In genomic region chr4:75344915-75345314, GRCh38 we compare ENCODE assay signal across 21 cellular contexts.
DNase-seq lines count a peak whose midpoint lies in the region; ATAC-seq and TF ChIP-seq lines count a peak whose summit lies in the region.
"Had no signal": no experiment of that assay in that cellular context is flagged by ENCODE, and none has a peak within 500 bp of the region (broad histone marks: within the 10 kb centered on the region; RNA-seq: fewer than 3 reads in every experiment).

No MANE protein-coding gene starts in this region.

- peaks cover 16% of the 10 kb centered on the region for H3F3A ChIP-seq in SK-N-SH (replicated peaks; ENCODE audit: insufficient read depth)

- ATAC-seq in SK-N-SH treated with all-trans-retinoic acid at 6 μM for 48 hours (no peak; the same call in 2 of the 3 replicates), thoracic aorta (ENCODE audit: insufficient number of reproducible peaks, low FRiP score, low read depth) (no peak)
- ATAC-seq: activated T-cell treated with anti-CD3 and anti-CD28 coated beads, Interleukin-2, amount 50 U/mL, for 72 hours; effector memory CD8-positive, alpha-beta T cell; left colon; naive thymus-derived CD4-positive, alpha-beta T cell; stimulated activated naive CD8-positive, alpha-beta T cell treated with anti-CD3 and anti-CD28 coated beads, Interleukin-15, Interleukin-2, amounts not matched to agents 100 U/mL and 50 U/mL, for 24 hours had no signal

- H3K4me3 Mint-ChIP-seq in progenitor cell of endocrine pancreas (ENCODE audit: low read depth): no peak overlapping the region
- H3K4me3 Mint-ChIP-seq: activated CD4-positive, alpha-beta T cell treated with anti-CD3 and anti-CD28 coated beads, Interleukin-2, amount 10 ng/mL, durations not matched to agents 7 days and 5 days; activated T-cell treated with anti-CD3 and anti-CD28 coated beads, Interleukin-2, amount 50 U/mL, for 72 hours; effector memory CD8-positive, alpha-beta T cell; naive thymus-derived CD4-positive, alpha-beta T cell had no signal

- no peaks in the 10 kb centered on the region for H3K4me1 Mint-ChIP-seq in progenitor cell of endocrine pancreas (ENCODE audit: low read depth)
- H3K4me1 Mint-ChIP-seq: activated CD4-positive, alpha-beta T cell treated with anti-CD3 and anti-CD28 coated beads, Interleukin-2, amount 10 ng/mL, durations not matched to agents 7 days and 5 days; naive thymus-derived CD4-positive, alpha-beta T cell had no signal

- no peak overlapping the region for H3K4me3 ChIP-seq in SK-N-SH (ENCODE audit: low read depth in 2 of 2, low read length in 1 of 2)
- H3K4me3 ChIP-seq in SJSA1: no peak overlapping the region
- no peak overlapping the region for H3K4me3 ChIP-seq in fibroblast of pulmonary artery (replicated peaks; ENCODE audit: low read depth, low read length)
- peak overlapping the region; percentile 18 for H3K4me3 ChIP-seq in thoracic aorta

- no peak for TF ChIP-seq RAD21 in SK-N-SH (IDR thresholded peaks at IDR 0.05; ENCODE audit: low read length)

- peak overlapping the region; percentile 52; the same call in 1 of the 2 replicates for H3K4me2 ChIP-seq in SK-N-SH

- H2AFZ ChIP-seq in SK-N-SH (ENCODE audit: low read depth): no peak overlapping the region

- H3K79me2 ChIP-seq in SK-N-SH (ENCODE audit: insufficient read depth): no peaks in the 10 kb centered on the region

- H3K36me3 ChIP-seq in SK-N-SH (replicated peaks in 1 of 2; ENCODE audit: control insufficient read depth in 1 of 2, insufficient read depth in 2 of 2, low read length in 1 of 2) (no peaks in the 10 kb centered on the region), SJSA1 (no peaks in the 10 kb centered on the region), thoracic aorta (no peaks in the 10 kb centered on the region)

- H3K9me2 ChIP-seq in SK-N-SH: 0 out of 2 replicates have a peak, but pooled peaks cover 6% of the 10 kb centered on the region

- H3K9me3 ChIP-seq in SK-N-SH: no peaks in the 10 kb centered on the region
- H3K9me3 ChIP-seq in SJSA1 (replicated peaks): no peaks in the 10 kb centered on the region
- no peaks in the 10 kb centered on the region for H3K9me3 ChIP-seq in thoracic aorta

- no peaks in the 10 kb centered on the region for H3K9me3 Mint-ChIP-seq in progenitor cell of endocrine pancreas (ENCODE audit: low read depth)
- H3K9me3 Mint-ChIP-seq: activated CD4-positive, alpha-beta T cell treated with anti-CD3 and anti-CD28 coated beads, Interleukin-2, amount 10 ng/mL, durations not matched to agents 7 days and 5 days; effector memory CD8-positive, alpha-beta T cell had no signal

- H3K27me3 ChIP-seq in SK-N-SH (ENCODE audit: insufficient read depth): no peaks in the 10 kb centered on the region
- H3K27me3 ChIP-seq in SJSA1 (replicated peaks): no peaks in the 10 kb centered on the region
- no peaks in the 10 kb centered on the region for H3K27me3 ChIP-seq in thoracic aorta (replicated peaks; ENCODE audit: insufficient read depth)

- TF ChIP-seq EP300 in SK-N-SH (IDR thresholded peaks at IDR 0.05; ENCODE audit: borderline replicate concordance in 1 of 2, low read depth in 1 of 2, low read length in 1 of 2): no peak

- no peak overlapping the region for H3K27ac Mint-ChIP-seq in progenitor cell of endocrine pancreas
- H3K27ac Mint-ChIP-seq: activated CD4-positive, alpha-beta T cell treated with anti-CD3 and anti-CD28 coated beads, Interleukin-2, amount 10 ng/mL, durations not matched to agents 7 days and 5 days; activated T-cell treated with anti-CD3 and anti-CD28 coated beads, Interleukin-2, amount 50 U/mL, for 72 hours; effector memory CD8-positive, alpha-beta T cell; naive thymus-derived CD4-positive, alpha-beta T cell had no signal

- POLR2A ChIA-PET in SK-N-SH (lab: Yijun Ruan, JAX): no interaction called here

- no peaks in the 10 kb centered on the region; the same call in 1 of the 2 replicates for H4K20me1 ChIP-seq in SK-N-SH (ENCODE audit: insufficient read depth)

- peak overlapping the region in 1 of 2 experiments; percentile 45; a peak in 1 of 4 replicates for H3K27ac ChIP-seq in SK-N-SH (ENCODE audit: low read depth in 2 of 2, low read length in 1 of 2)
- peak overlapping the region; percentile 60 for H3K27ac ChIP-seq in SJSA1
- peak overlapping the region; percentile 3 to 54 for H3K27ac ChIP-seq in thoracic aorta
- H3K27ac ChIP-seq: 22Rv1 had no signal

- H3K9ac ChIP-seq in SK-N-SH: no peak overlapping the region; the same call in 1 of the 2 replicates

- H3K4me1 ChIP-seq in SK-N-SH (ENCODE audit: control insufficient read depth in 1 of 2, insufficient read depth in 2 of 2, low read depth in 1 of 2, low read length in 1 of 2): peaks cover 0 to 6% of the 10 kb centered on the region in 2 experiments; a peak in 1 of 4 replicates
- H3K4me1 ChIP-seq in SJSA1 (replicated peaks): peaks cover 46% of the 10 kb centered on the region
- H3K4me1 ChIP-seq in thoracic aorta (ENCODE audit: control insufficient read depth in 1 of 2, low read depth in 2 of 2): peaks cover 13 to 32% of the 10 kb centered on the region in 2 donors

- TF ChIP-seq CTCF in SK-N-SH (IDR thresholded peaks at IDR 0.05) (no peak), fibroblast of pulmonary artery (IDR thresholded peaks at IDR 0.05; ENCODE audit: low read length, missing control alignments) (no peak), thoracic aorta (IDR thresholded peaks at IDR 0.05) (no peak), progenitor cell of endocrine pancreas (IDR thresholded peaks at IDR 0.05; ENCODE audit: unreplicated experiment) (no peak)

- H3K36me3 Mint-ChIP-seq in progenitor cell of endocrine pancreas (ENCODE audit: insufficient read depth): no peaks in the 10 kb centered on the region
- H3K36me3 Mint-ChIP-seq: naive thymus-derived CD4-positive, alpha-beta T cell had no signal

- DNase-seq in SK-N-SH (no peak), SJSA1 (ENCODE audit: low read depth in 1 of 2, low spot score in 2 of 2) (peak in 1 of 2 experiments; percentile 78), fibroblast of pulmonary artery (ENCODE audit: low read depth) (peak; percentile 80), thoracic aorta (ENCODE audit: low spot score) (no peak), NCI-H524 treated with DMSO at 0.1 percent for 48 hours (lab: John Stamatoyannopoulos, UW) (no peak), progenitor cell of endocrine pancreas (ENCODE audit: low spot score, unreplicated experiment) (no peak), NCI-H2171 (lab: John Stamatoyannopoulos, UW) (no peak)
- DNase-seq: activated CD4-positive, alpha-beta T cell treated with anti-CD3 and anti-CD28 coated beads, Interleukin-2, amount 10 ng/mL, durations not matched to agents 7 days and 5 days; activated T-cell treated with anti-CD3 and anti-CD28 coated beads, Interleukin-2, amount 50 U/mL, for 72 hours; COR-L47; effector memory CD8-positive, alpha-beta T cell; KBM-7; left colon; naive thymus-derived CD4-positive, alpha-beta T cell; NCI-H1436; NCI-H526; retina; stimulated activated naive CD8-positive, alpha-beta T cell treated with anti-CD3 and anti-CD28 coated beads, Interleukin-15, Interleukin-2, amounts not matched to agents 100 U/mL and 50 U/mL, for 24 hours; T1000 had no signal

- under 1% methylated on average over 5 of the region's 5 CpGs for WGBS in SK-N-SH (ENCODE audit: low lambda C conversion rate)

- CTCF ChIA-PET in SK-N-SH (lab: Yijun Ruan, JAX): no interaction called here

- no peaks in the 10 kb centered on the region for H3K27me3 Mint-ChIP-seq in progenitor cell of endocrine pancreas
- H3K27me3 Mint-ChIP-seq: effector memory CD8-positive, alpha-beta T cell had no signal

TF ChIP-seq in SK-N-SH, 30 proteins besides CTCF, POLR2A, EP300 and RAD21 (continues in another document):
- TF ChIP-seq FOXJ3 (CRISPR knock-in tag; IDR thresholded peaks at IDR 0.05) (no peak), NRF1 (IDR thresholded peaks at IDR 0.05; ENCODE audit: low read depth, low read length) (no peak), MXI1 (IDR thresholded peaks at IDR 0.05; ENCODE audit: low read depth, low read length) (no peak)
- TF ChIP-seq, protein P1, sequence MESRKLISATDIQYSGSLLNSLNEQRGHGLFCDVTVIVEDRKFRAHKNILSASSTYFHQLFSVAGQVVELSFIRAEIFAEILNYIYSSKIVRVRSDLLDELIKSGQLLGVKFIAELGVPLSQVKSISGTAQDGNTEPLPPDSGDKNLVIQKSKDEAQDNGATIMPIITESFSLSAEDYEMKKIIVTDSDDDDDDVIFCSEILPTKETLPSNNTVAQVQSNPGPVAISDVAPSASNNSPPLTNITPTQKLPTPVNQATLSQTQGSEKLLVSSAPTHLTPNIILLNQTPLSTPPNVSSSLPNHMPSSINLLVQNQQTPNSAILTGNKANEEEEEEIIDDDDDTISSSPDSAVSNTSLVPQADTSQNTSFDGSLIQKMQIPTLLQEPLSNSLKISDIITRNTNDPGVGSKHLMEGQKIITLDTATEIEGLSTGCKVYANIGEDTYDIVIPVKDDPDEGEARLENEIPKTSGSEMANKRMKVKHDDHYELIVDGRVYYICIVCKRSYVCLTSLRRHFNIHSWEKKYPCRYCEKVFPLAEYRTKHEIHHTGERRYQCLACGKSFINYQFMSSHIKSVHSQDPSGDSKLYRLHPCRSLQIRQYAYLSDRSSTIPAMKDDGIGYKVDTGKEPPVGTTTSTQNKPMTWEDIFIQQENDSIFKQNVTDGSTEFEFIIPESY (IDR thresholded peaks at IDR 0.05; ENCODE audit: borderline replicate concordance, low read depth): no peak

TF ChIP-seq in SK-N-SH treated with all-trans-retinoic acid at 6 μM for 48 hours, 23 proteins besides CTCF, POLR2A, EP300 and RAD21 (continues in another document):
- no peak for TF ChIP-seq ZNF565 (CRISPR knock-in tag; conservative IDR thresholded peaks at IDR 0.05; ENCODE audit: low read depth)
- TF ChIP-seq ISL1 (CRISPR knock-in tag; IDR thresholded peaks at IDR 0.05): no peak
- TF ChIP-seq SNAI2 (CRISPR knock-in tag; IDR thresholded peaks at IDR 0.05): no peak
